Comparison of ENCODE assay signal across 10 cellular contexts in the genomic region with DNA sequence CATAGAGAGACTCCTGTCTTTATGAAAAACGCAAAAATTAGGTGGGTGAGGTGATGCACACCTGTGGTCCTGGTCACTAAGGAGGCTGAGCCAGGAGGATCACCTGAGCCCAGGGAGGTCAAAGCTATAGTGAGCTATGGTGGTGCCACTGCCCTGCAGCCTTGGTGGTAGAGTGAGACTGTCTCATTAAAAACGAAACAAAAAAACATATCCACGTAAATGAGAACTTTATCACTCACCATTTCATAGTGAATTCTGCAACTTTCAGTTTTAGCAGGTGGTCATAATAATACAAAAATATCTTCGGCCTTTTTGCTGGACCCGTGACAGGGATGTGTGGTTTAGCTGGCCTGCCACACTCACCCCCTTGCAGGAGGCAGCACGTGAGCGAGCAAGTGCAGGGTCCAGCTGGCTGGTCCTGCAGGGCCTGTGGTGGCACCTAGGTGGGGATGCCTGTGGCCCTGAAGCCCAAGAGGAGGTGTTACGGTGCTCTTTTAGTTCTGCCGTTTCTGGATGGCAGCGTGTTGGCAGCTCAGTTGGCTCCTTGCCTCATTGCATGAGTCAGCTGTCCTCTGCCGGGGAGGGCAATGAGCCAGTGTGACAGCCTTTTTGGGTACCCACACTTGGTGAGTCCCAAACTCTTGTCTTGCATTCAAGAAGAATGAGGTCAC.
DNase-seq lines count a peak whose midpoint lies in the region; ATAC-seq and TF ChIP-seq lines count a peak whose summit lies in the region.
"Had no signal": no experiment of that assay in that cellular context is flagged by ENCODE, and none has a peak within 500 bp of the region (broad histone marks: within the 10 kb centered on the region; RNA-seq: fewer than 3 reads in every experiment).

No MANE protein-coding gene starts in this region.

- peak; percentile 36 for TF ChIP-seq POLR2A in erythroblast (IDR thresholded peaks at IDR 0.05; ENCODE audit: low read length)

- no peaks in the 10 kb centered on the region for H3K36me3 ChIP-seq in MG63

- no peaks in the 10 kb centered on the region for H3K9me3 ChIP-seq in MG63

- H3K27me3 ChIP-seq in MG63, result no peaks in the 10 kb centered on the region

- peak overlapping the region; percentile 24 for H3K4me3 ChIP-seq in MG63

- ATAC-seq in GM18907 (IDR thresholded peaks at IDR 0.05; ENCODE audit: unreplicated experiment) (peak; percentile 51), HG03439 (IDR thresholded peaks at IDR 0.05; ENCODE audit: unreplicated experiment) (no peak), HG03139 (IDR thresholded peaks at IDR 0.05; ENCODE audit: unreplicated experiment) (no peak)

- DNase-seq in MG63, result peak; percentile 73
- peak; percentile 4 to 13 for DNase-seq in erythroblast (lab: John Stamatoyannopoulos, UW)
- peak; percentile 8 for DNase-seq in putamen (ENCODE audit: low spot score)
- DNase-seq in NCI-H345 treated with DMSO at 0.1 percent for 48 hours (lab: John Stamatoyannopoulos, UW; ENCODE audit: unreplicated experiment), result no peak
- no peak for DNase-seq in DMS114 treated with DMSO at 0.1 percent for 48 hours (lab: John Stamatoyannopoulos, UW; ENCODE audit: unreplicated experiment)
- DNase-seq: activated CD8-positive, alpha-beta memory T cell treated with anti-CD3 and anti-CD28 coated beads for 24 hours; NCI-H69 had no signal

Comparison
In these comparisons a context has a peak if more than half of its experiments do, and no peak if none do; other contexts are left out.
1. DNase-seq: peak in MG63 (single experiment), erythroblast (2 of 2) and putamen (single experiment); none in NCI-H345 treated with DMSO at 0.1 percent for 48 hours (single experiment) and DMS114 treated with DMSO at 0.1 percent for 48 hours (single experiment).